1 cellular context compared by ENCODE assay signal in the genomic region with DNA sequence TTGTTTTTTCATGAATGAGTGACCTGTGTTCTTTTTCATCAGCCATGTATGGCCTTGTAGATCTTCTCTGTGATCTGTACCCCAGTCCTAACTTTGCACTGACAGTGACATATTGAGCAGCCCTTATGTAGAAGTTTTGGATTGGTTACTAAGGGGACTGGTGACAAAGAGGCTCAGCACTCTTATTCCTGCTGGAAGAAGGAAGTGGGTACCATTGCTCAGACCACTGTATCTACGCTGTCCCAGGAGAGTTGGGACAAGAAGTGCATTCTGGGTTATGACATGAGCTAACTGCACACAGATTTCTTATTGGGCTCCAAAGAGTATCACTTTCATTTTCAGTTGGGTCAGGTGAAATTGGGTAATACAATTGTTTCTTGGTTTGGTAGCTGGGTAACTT.
TF ChIP-seq lines count a peak whose summit lies in the region.

No MANE protein-coding gene starts in this region.

TF ChIP-seq in HepG2, 621 proteins besides CTCF, POLR2A, EP300 and RAD21 (continued from another document):
- TF ChIP-seq EED (CRISPR knock-in tag; IDR thresholded peaks at IDR 0.05) (no peak), ZNF746 (CRISPR knock-in tag; IDR thresholded peaks at IDR 0.05) (no peak), ZNF30 (CRISPR knock-in tag; IDR thresholded peaks at IDR 0.05) (no peak), NFKB2 (CRISPR knock-in tag; IDR thresholded peaks at IDR 0.05; ENCODE audit: borderline replicate concordance) (no peak), ZNF572 (CRISPR knock-in tag; IDR thresholded peaks at IDR 0.05) (no peak), WIZ (CRISPR knock-in tag; IDR thresholded peaks at IDR 0.05) (no peak), ZNF614 (CRISPR knock-in tag; IDR thresholded peaks at IDR 0.05; ENCODE audit: borderline replicate concordance) (no peak), ZBTB7B (CRISPR knock-in tag; IDR thresholded peaks at IDR 0.05) (no peak), HMGA1 (CRISPR knock-in tag; conservative IDR thresholded peaks at IDR 0.05) (no peak)
